24 cellular contexts compared by ENCODE assay signal in genomic region chr19:7773841-7774240, GRCh38. TPM values are rescaled to one million over a fixed set of nuclear protein-coding genes. Genes with fewer than 3 reads are reported as not detected.
"Had no signal": no experiment of that assay in that cellular context is flagged by ENCODE, and none has a peak within 500 bp of the region (broad histone marks: within the 10 kb centered on the region; RNA-seq: fewer than 3 reads in every experiment).

No MANE protein-coding gene starts in this region.

- H3K9me3 ChIP-seq: prostate gland, testis had no signal

- H3K4me3 ChIP-seq: prostate gland, testis had no signal

- H3K36me3 Mint-ChIP-seq: activated naive CD8-positive, alpha-beta T cell treated with anti-CD3 and anti-CD28 coated beads, Interleukin-2, amount 10 ng/mL, durations not matched to agents 7 days and 5 days; natural killer cell treated with Interleukin-12 subunit alpha and Interleukin-12 subunit beta and Interleukin-15 and Interleukin-18, amount 100 ng/mL, for 72 hours; type B pancreatic cell had no signal

- H3K36me3 ChIP-seq: prostate gland had no signal

- H3K27me3 ChIP-seq: testis had no signal

- DNase-seq: activated CD4-positive, alpha-beta T cell treated with anti-CD3 and anti-CD28 coated beads for 1 hour; activated CD4-positive, alpha-beta T cell treated with anti-CD3 and anti-CD28 coated beads, Interleukin-2, amount 50 U/mL, for 1 hour; activated gamma-delta T cell treated with Interleukin-2 at 50 U/mL for 16 hours; activated naive CD8-positive, alpha-beta T cell treated with anti-CD3 and anti-CD28 coated beads, Interleukin-2, amount 10 ng/mL, durations not matched to agents 7 days and 5 days; activated T-cell treated with anti-CD3 and anti-CD28 coated beads, Interleukin-2, amount 50 U/mL, for 1 hour; amygdala; effector CD8-positive, alpha-beta T cell; glutamatergic neuron; hippocampal formation; left ventricle myocardium superior; stimulated activated CD4-positive, alpha-beta T cell treated with anti-CD3 and anti-CD28 coated beads, Interleukin-2, amount 100 ng/mL, for 48 hours; stimulated activated CD8-positive, alpha-beta memory T cell treated with anti-CD3 and anti-CD28 coated beads, Interleukin-4, amount 100 ng/mL, for 48 hours; stimulated activated naive B cell treated with anti-CD40 and anti-IgM and Interleukin-4, amounts not matched to agents 10 μg/mL and 1 μg/mL and 100 μg/mL, for 72 hours; T-helper 9 cell; testis had no signal

- H3K4me3 Mint-ChIP-seq: activated naive CD8-positive, alpha-beta T cell treated with anti-CD3 and anti-CD28 coated beads, Interleukin-2, amount 10 ng/mL, durations not matched to agents 7 days and 5 days; stimulated activated naive B cell treated with anti-CD40 and anti-IgM and Interleukin-4, amounts not matched to agents 10 μg/mL and 1 μg/mL and 100 μg/mL, for 72 hours; type B pancreatic cell had no signal

- H3K27ac Mint-ChIP-seq: type B pancreatic cell had no signal

- H3K27ac ChIP-seq: prostate gland, testis had no signal

- H3K4me1 ChIP-seq: prostate gland, testis had no signal

- FAIRE-seq: frontal cortex had no signal

- H3K9me3 Mint-ChIP-seq: activated naive CD8-positive, alpha-beta T cell treated with anti-CD3 and anti-CD28 coated beads, Interleukin-2, amount 10 ng/mL, durations not matched to agents 7 days and 5 days; natural killer cell treated with Interleukin-12 subunit alpha and Interleukin-12 subunit beta and Interleukin-15 and Interleukin-18, amount 100 ng/mL, for 72 hours; stimulated activated naive B cell treated with anti-CD40 and anti-IgM and Interleukin-4, amounts not matched to agents 10 μg/mL and 1 μg/mL and 100 μg/mL, for 72 hours; type B pancreatic cell had no signal

- ATAC-seq: esophagus mucosa; left ventricle myocardium superior; natural killer cell treated with Interleukin-12 subunit alpha and Interleukin-12 subunit beta and Interleukin-15 and Interleukin-18, amount 100 ng/mL, for 72 hours; stimulated activated naive B cell treated with anti-CD40 and anti-IgM and Interleukin-4, amounts not matched to agents 10 μg/mL and 1 μg/mL and 100 μg/mL, for 72 hours had no signal

RNA-seq across cellular contexts. Expression of gene CLEC4M, which starts 10.8 kb away (rescaled TPM):
- total RNA-seq: activated naive CD8-positive, alpha-beta T cell treated with anti-CD3 and anti-CD28 coated beads, Interleukin-2, amount 10 ng/mL, durations not matched to agents 7 days and 5 days; cardiac septum; chondrocyte; esophagus mucosa; frontal cortex; left ventricle myocardium superior; natural killer cell treated with Interleukin-12 subunit alpha and Interleukin-12 subunit beta and Interleukin-15 and Interleukin-18, amount 100 ng/mL, for 72 hours; osteocyte; T-helper 1 cell treated with Interleukin-12 subunit alpha and Interleukin-12 subunit beta and Interleukin-4 antibody, amounts not matched to agents 30 ng/mL and 1 ng/mL, for 36 hours had no signal

RNA-seq across cellular contexts. Expression of gene CD209, which starts 26.5 kb away (rescaled TPM):
- total RNA-seq: chondrocyte; natural killer cell treated with Interleukin-12 subunit alpha and Interleukin-12 subunit beta and Interleukin-15 and Interleukin-18, amount 100 ng/mL, for 72 hours; osteocyte; T-helper 1 cell treated with Interleukin-12 subunit alpha and Interleukin-12 subunit beta and Interleukin-4 antibody, amounts not matched to agents 30 ng/mL and 1 ng/mL, for 36 hours had no signal

RNA-seq across cellular contexts. Expression of gene CLEC4G, which starts 41.9 kb away (rescaled TPM):
- total RNA-seq: activated naive CD8-positive, alpha-beta T cell treated with anti-CD3 and anti-CD28 coated beads, Interleukin-2, amount 10 ng/mL, durations not matched to agents 7 days and 5 days; chondrocyte; esophagus mucosa; natural killer cell treated with Interleukin-12 subunit alpha and Interleukin-12 subunit beta and Interleukin-15 and Interleukin-18, amount 100 ng/mL, for 72 hours; osteocyte; T-helper 1 cell treated with Interleukin-12 subunit alpha and Interleukin-12 subunit beta and Interleukin-4 antibody, amounts not matched to agents 30 ng/mL and 1 ng/mL, for 36 hours had no signal
